In genomic region chr17:42608692-42609181, GRCh38 we compare ENCODE assay signal across 8 cellular contexts. TPM values are rescaled to one million over a fixed set of nuclear protein-coding genes. Genes with fewer than 3 reads are reported as not detected.
DNase-seq lines count a peak whose midpoint lies in the region; ATAC-seq lines count a peak whose summit lies in the region.

No MANE protein-coding gene starts in this region.

- peak overlapping the region; percentile 94 for H3K27ac Mint-ChIP-seq in T-helper 2 cell treated with Interferon-gamma antibody and Interleukin-4, amounts not matched to agents 5 μg/mL and 100 μg/mL, for 36 hours

- H2BK15ac ChIP-seq in neuronal stem cell (ENCODE audit: low read length) = peak overlapping the region; percentile 67

- H2BK5ac ChIP-seq in neuronal stem cell (ENCODE audit: low read length) = peak overlapping the region; percentile 93

- H3K27me3 ChIP-seq in neuronal stem cell (ENCODE audit: control insufficient read depth in 3 of 3, insufficient read depth in 3 of 3, low read depth in 1 of 3, low read length in 3 of 3) = no peaks in the 10 kb centered on the region

- DNase-seq in activated CD4-positive, alpha-beta T cell treated with anti-CD3 and anti-CD28 coated beads for 48 hours = peak; percentile 25
- DNase-seq in activated CD4-positive, alpha-beta T cell treated with anti-CD3 and anti-CD28 coated beads for 1 hour = no peak
- DNase-seq in T-helper 2 cell treated with Interferon-gamma antibody and Interleukin-4, amounts not matched to agents 5 μg/mL and 100 μg/mL, for 36 hours (ENCODE audit: low spot score) = peak; percentile 6
- DNase-seq in neuronal stem cell (ENCODE audit: low spot score) (no peak), T-helper 9 cell (no peak), NCI-H1092 (lab: John Stamatoyannopoulos, UW) (no peak)

- no peak overlapping the region for H2BK120ac ChIP-seq in neuronal stem cell (ENCODE audit: low read depth, low read length)

- H3K4me3 ChIP-seq in neuronal stem cell (ENCODE audit: low read length in 2 of 2) = peak overlapping the region; percentile 82 to 98

- peak overlapping the region; percentile 92 for H2AFZ ChIP-seq in neuronal stem cell (ENCODE audit: low read length)

- no peaks in the 10 kb centered on the region for H3K9me3 Mint-ChIP-seq in T-helper 2 cell treated with Interferon-gamma antibody and Interleukin-4, amounts not matched to agents 5 μg/mL and 100 μg/mL, for 36 hours

- no peaks in the 10 kb centered on the region for H3K9me3 ChIP-seq in neuronal stem cell (replicated peaks in 1 of 2; ENCODE audit: control insufficient read depth in 2 of 2, insufficient read depth in 1 of 2, low read depth in 1 of 2, low read length in 2 of 2)

- H3K4me1 Mint-ChIP-seq in T-helper 2 cell treated with Interferon-gamma antibody and Interleukin-4, amounts not matched to agents 5 μg/mL and 100 μg/mL, for 36 hours (ENCODE audit: low read depth) = peaks cover 24% of the 10 kb centered on the region

- H3K4me1 ChIP-seq in neuronal stem cell (ENCODE audit: control insufficient read depth in 2 of 2, insufficient read depth in 1 of 2, low read depth in 1 of 2, low read length in 2 of 2) = peaks cover 7 to 11% of the 10 kb centered on the region in 2 donors

- no CpG with 5 or more reads among the region's 23 CpGs for WGBS in neuronal stem cell (ENCODE audit: extremely low coverage in 2 of 2, insufficient read length in 2 of 2, insufficient replicate concordance in 1 of 2), 2 donors

- H3K4ac ChIP-seq in neuronal stem cell (ENCODE audit: low read length) = peak overlapping the region; percentile 66

- H3K27ac ChIP-seq in neuronal stem cell (replicated peaks; ENCODE audit: low read length) = peak overlapping the region; percentile 66

- H3K23ac ChIP-seq in neuronal stem cell (ENCODE audit: low read depth, low read length, poor library complexity) = peak overlapping the region; percentile 98

- peak overlapping the region; percentile 88 for H2AK5ac ChIP-seq in neuronal stem cell (ENCODE audit: low read depth, low read length)

- ATAC-seq in HG03095 (IDR thresholded peaks at IDR 0.05; ENCODE audit: unreplicated experiment) (peak; percentile 27), esophagus mucosa (peak; percentile 67)

- H2BK12ac ChIP-seq in neuronal stem cell (ENCODE audit: low read length) = peak overlapping the region; percentile 41

- no peak overlapping the region for H4K91ac ChIP-seq in neuronal stem cell (ENCODE audit: low read depth, low read length, poor library complexity)

- peak overlapping the region; percentile 94 for H3K14ac ChIP-seq in neuronal stem cell (ENCODE audit: low read length)

- H3K18ac ChIP-seq in neuronal stem cell (ENCODE audit: low read length) = peak overlapping the region; percentile 99

- peaks cover 30% of the 10 kb centered on the region for H3K36me3 Mint-ChIP-seq in T-helper 2 cell treated with Interferon-gamma antibody and Interleukin-4, amounts not matched to agents 5 μg/mL and 100 μg/mL, for 36 hours (ENCODE audit: low read depth)

- H3K4me3 Mint-ChIP-seq in T-helper 2 cell treated with Interferon-gamma antibody and Interleukin-4, amounts not matched to agents 5 μg/mL and 100 μg/mL, for 36 hours = peak overlapping the region; percentile 99

- no peaks in the 10 kb centered on the region for H3K27me3 Mint-ChIP-seq in T-helper 2 cell treated with Interferon-gamma antibody and Interleukin-4, amounts not matched to agents 5 μg/mL and 100 μg/mL, for 36 hours (ENCODE audit: low read depth)

- peaks cover 17 to 37% of the 10 kb centered on the region in 2 donors for H3K36me3 ChIP-seq in neuronal stem cell (replicated peaks in 1 of 2; ENCODE audit: control insufficient read depth in 2 of 2, insufficient read depth in 2 of 2, low read length in 2 of 2)

- peaks cover 10% of the 10 kb centered on the region for H3K79me1 ChIP-seq in neuronal stem cell (ENCODE audit: low read depth, low read length)

- H4K8ac ChIP-seq in neuronal stem cell (ENCODE audit: low read depth, low read length) = peak overlapping the region; percentile 17

- peak overlapping the region; percentile 97 for H3K9ac ChIP-seq in neuronal stem cell (ENCODE audit: low read depth, low read length, poor library complexity)

- peak overlapping the region; percentile 91 for H3K4me2 ChIP-seq in neuronal stem cell (ENCODE audit: insufficient read depth, low read length, poor library complexity, severe bottlenecking)

RNA-seq across cellular contexts. Expression of gene RETREG3, which starts 0.4 kb away (rescaled TPM):
- 53.6 TPM for total RNA-seq in esophagus mucosa
- polyA plus RNA-seq in neuronal stem cell (2013, experiment 1 of 2) = 29.8 TPM
- 29.7 TPM for polyA plus RNA-seq in neuronal stem cell (2013, experiment 2 of 2)

RNA-seq across cellular contexts. Expression of gene TUBG1, which starts 0.7 kb away (rescaled TPM):
- total RNA-seq in esophagus mucosa = 44.4 TPM
- 89.3 TPM for polyA plus RNA-seq in neuronal stem cell (2013, experiment 1 of 2)
- 88.4 TPM for polyA plus RNA-seq in neuronal stem cell (2013, experiment 2 of 2)

RNA-seq across cellular contexts. Expression of gene PSMC3IP, which starts 31.2 kb away (rescaled TPM):
- 2.9 TPM for total RNA-seq in esophagus mucosa
- polyA plus RNA-seq in neuronal stem cell (2013, experiment 1 of 2) = 27.2 TPM
- 27.4 TPM for polyA plus RNA-seq in neuronal stem cell (2013, experiment 2 of 2)

RNA-seq across cellular contexts. Expression of gene MLX, which starts 41.8 kb away (rescaled TPM):
- 33.8 TPM for total RNA-seq in esophagus mucosa
- 25.1 TPM for polyA plus RNA-seq in neuronal stem cell (2013, experiment 1 of 2)
- 25.5 TPM for polyA plus RNA-seq in neuronal stem cell (2013, experiment 2 of 2)

RNA-seq across cellular contexts. Expression of gene COASY, which starts 46.8 kb away (rescaled TPM):
- 67.4 TPM for total RNA-seq in esophagus mucosa
- polyA plus RNA-seq in neuronal stem cell (2013, experiment 1 of 2) = 74.9 TPM
- 76.5 TPM for polyA plus RNA-seq in neuronal stem cell (2013, experiment 2 of 2)

Comparison
In these comparisons a context has a peak if more than half of its experiments do, and no peak if none do; other contexts are left out.
1. DNase-seq: peak in activated CD4-positive, alpha-beta T cell treated with anti-CD3 and anti-CD28 coated beads for 48 hours (single experiment) and T-helper 2 cell treated with Interferon-gamma antibody and Interleukin-4, amounts not matched to agents 5 μg/mL and 100 μg/mL, for 36 hours (single experiment); none in activated CD4-positive, alpha-beta T cell treated with anti-CD3 and anti-CD28 coated beads for 1 hour (single experiment), neuronal stem cell (single experiment), T-helper 9 cell (single experiment) and NCI-H1092 (single experiment).